ENCODE assay signal across 21 cellular contexts in genomic region chr11:120395778-120396177, GRCh38. TPM values are rescaled to one million over a fixed set of nuclear protein-coding genes. Genes with fewer than 3 reads are reported as not detected.
DNase-seq lines count a peak whose midpoint lies in the region; ATAC-seq, FAIRE-seq and TF ChIP-seq lines count a peak whose summit lies in the region.
"Had no signal": no experiment of that assay in that cellular context is flagged by ENCODE, and none has a peak within 500 bp of the region (broad histone marks: within the 10 kb centered on the region; RNA-seq: fewer than 3 reads in every experiment).

No MANE protein-coding gene starts in this region.

- WGBS in HepG2 (ENCODE audit: low lambda C conversion rate), result 93% methylated on average over 3 of the region's 3 CpGs
- 50% methylated on average over 3 of the region's 3 CpGs for WGBS in right lobe of liver (ENCODE audit: insufficient coverage, low coverage, low lambda C conversion rate, missing lambda C conversion rate)
- 86 to 99% (median 96%) methylated on average over 3 of the region's 3 CpGs for WGBS in psoas muscle, 3 donors
- 46% methylated on average over 3 of the region's 3 CpGs for WGBS in smooth muscle cell (ENCODE audit: low lambda C conversion rate)

- peaks cover 87% of the 10 kb centered on the region for H3K79me2 ChIP-seq in HepG2 (ENCODE audit: insufficient read depth, low read length)
- peaks cover 90% of the 10 kb centered on the region for H3K79me2 ChIP-seq in smooth muscle cell (ENCODE audit: low read depth)

- no peak overlapping the region for H3K9ac ChIP-seq in HepG2 (ENCODE audit: insufficient read depth, low read depth, low read length)
- no peak overlapping the region for H3K9ac ChIP-seq in smooth muscle cell (ENCODE audit: low read depth)
- H3K9ac ChIP-seq: BLaER1, GM23248 had no signal

- CTCF ChIA-PET in HepG2 (lab: Yijun Ruan, JAX; ENCODE audit: low intra/inter-chr PET ratio, low total read pairs), result no interaction called here

- H3K27me3 ChIP-seq in HepG2 (ENCODE audit: control insufficient read depth in 1 of 2, insufficient read depth in 2 of 2, low read length in 2 of 2), result no peaks in the 10 kb centered on the region
- H3K27me3 ChIP-seq in right lobe of liver, result no peaks in the 10 kb centered on the region
- no peaks in the 10 kb centered on the region for H3K27me3 ChIP-seq in psoas muscle (ENCODE audit: insufficient read depth in 3 of 3, low read length in 2 of 3)
- no peaks in the 10 kb centered on the region for H3K27me3 ChIP-seq in smooth muscle cell (ENCODE audit: low read depth)
- H3K27me3 ChIP-seq: BLaER1 had no signal

- TF ChIP-seq EP300 in HepG2 (IDR thresholded peaks at IDR 0.05; ENCODE audit: low read depth in 2 of 2, low read length in 2 of 2), result no peak
- TF ChIP-seq EP300 in HepG2 (CRISPR knock-in tag; IDR thresholded peaks at IDR 0.05; ENCODE audit: borderline replicate concordance), result no peak

- no peak for FAIRE-seq in HepG2 (lab: Jason Lieb, UNC)
- FAIRE-seq: A204.1, G401.6, GM19239, H1 had no signal

- peaks cover 21% of the 10 kb centered on the region for H3F3A ChIP-seq in smooth muscle cell (ENCODE audit: low read depth)

- intact Hi-C loops in HepG2 (cut with micrococcal nuclease; ENCODE audit: unreplicated experiment), result no loop called here
- intact Hi-C loops in right lobe of liver (cut with DNase I), result no loop called here
- intact Hi-C loops in psoas muscle (cut with DNase I), result no loop called here
- intact Hi-C loops in posterior cingulate gyrus (cut with DNase I), result no loop called here

- POLR2A ChIA-PET in HepG2 (lab: Yijun Ruan, JAX), result no interaction called here

- DNase-seq in HepG2 (ENCODE audit: low spot score) (no peak), right lobe of liver (no peak), psoas muscle (no peak), smooth muscle cell (lab: John Stamatoyannopoulos, UW; ENCODE audit: unreplicated experiment) (no peak), posterior cingulate gyrus (no peak), coronary artery (ENCODE audit: low spot score) (no peak)
- DNase-seq: Caco-2; CD4-positive, CD25-positive, alpha-beta regulatory T cell; CD8-positive, alpha-beta T cell; DMS153; DND-41; GM23248; H7; HCEC 1CT had no signal

- no peak overlapping the region for H2AFZ ChIP-seq in HepG2 (ENCODE audit: low read length)
- no peak overlapping the region for H2AFZ ChIP-seq in smooth muscle cell (ENCODE audit: low read depth)
- H2AFZ ChIP-seq: GM23248 had no signal

- TF ChIP-seq CTCF in HepG2 (CRISPR knock-in tag; IDR thresholded peaks at IDR 0.05) (no peak), right lobe of liver (IDR thresholded peaks at IDR 0.05) (no peak), psoas muscle (IDR thresholded peaks at IDR 0.05) (no peak), smooth muscle cell (IDR thresholded peaks at IDR 0.05; ENCODE audit: borderline replicate concordance, insufficient read depth, poor library complexity, severe bottlenecking) (no peak), coronary artery (IDR thresholded peaks at IDR 0.05) (no peak)

- H3K9me3 ChIP-seq in HepG2 (ENCODE audit: low read length) (no peaks in the 10 kb centered on the region), right lobe of liver (no peaks in the 10 kb centered on the region), psoas muscle (no peaks in the 10 kb centered on the region), smooth muscle cell (replicated peaks; ENCODE audit: low read depth) (no peaks in the 10 kb centered on the region)
- H3K9me3 ChIP-seq: Caco-2 had no signal

- no TSS peak for BruUV-seq in HepG2 (replicated peaks; lab: Mats Ljungman, UMichigan)

- ATAC-seq in HepG2 (no peak), right lobe of liver (no peak), psoas muscle (no peak)
- ATAC-seq: CD8-positive, alpha-beta T cell had no signal

- no peak overlapping the region for H3K4me3 ChIP-seq in HepG2 (replicated peaks in 1 of 3; ENCODE audit: insufficient read depth in 1 of 3, low read depth in 2 of 3, low read length in 3 of 3)
- H3K4me3 ChIP-seq in right lobe of liver, result no peak overlapping the region
- no peak overlapping the region for H3K4me3 ChIP-seq in psoas muscle
- no peak overlapping the region for H3K4me3 ChIP-seq in smooth muscle cell
- H3K4me3 ChIP-seq in coronary artery, result no peak overlapping the region
- H3K4me3 ChIP-seq: BLaER1, GM23248 had no signal

- in situ Hi-C loops in HepG2 (cut with HindIII; ENCODE audit: extremely low pct_ligation_motif_present, low pct_unique_long_range_greater_than_20kb), result no loop called here

- no peak for TF ChIP-seq POLR2A in HepG2 (IDR thresholded peaks at IDR 0.05; ENCODE audit: insufficient read depth in 1 of 2, low read depth in 2 of 2, low read length in 2 of 2)
- no peak for TF ChIP-seq POLR2A in right lobe of liver (IDR thresholded peaks at IDR 0.05)

- H3K36me3 ChIP-seq in HepG2 (replicated peaks in 1 of 2; ENCODE audit: control insufficient read depth in 1 of 2, insufficient read depth in 2 of 2, low read length in 2 of 2) (no peaks in the 10 kb centered on the region), right lobe of liver (no peaks in the 10 kb centered on the region), psoas muscle (ENCODE audit: insufficient read depth in 1 of 2, low read depth in 1 of 2) (no peaks in the 10 kb centered on the region), smooth muscle cell (ENCODE audit: low read depth) (no peaks in the 10 kb centered on the region)
- H3K36me3 ChIP-seq: BLaER1 had no signal

- H4K20me1 ChIP-seq in HepG2 (ENCODE audit: insufficient read depth, low read length) (no peaks in the 10 kb centered on the region), smooth muscle cell (ENCODE audit: low read depth) (peaks cover 4% of the 10 kb centered on the region)

- peaks cover 69% of the 10 kb centered on the region for H3K4me1 ChIP-seq in HepG2 (ENCODE audit: insufficient read depth, low read length)
- H3K4me1 ChIP-seq in right lobe of liver, result peaks cover 0 to 45% (median 19%) of the 10 kb centered on the region in 4 donors
- H3K4me1 ChIP-seq in psoas muscle, result peaks cover 64% of the 10 kb centered on the region
- H3K4me1 ChIP-seq in smooth muscle cell (ENCODE audit: low read depth), result peaks cover 54% of the 10 kb centered on the region

- H3K4me2 ChIP-seq in HepG2 (ENCODE audit: low read depth, low read length) (no peak overlapping the region), smooth muscle cell (peak overlapping the region; percentile 3)
- H3K4me2 ChIP-seq: BLaER1 had no signal

- H3K27ac ChIP-seq in HepG2 (ENCODE audit: extremely low read length, insufficient read depth, low read length) (no peak overlapping the region), right lobe of liver (no peak overlapping the region), psoas muscle (peak overlapping the region; percentile 61), smooth muscle cell (ENCODE audit: low read depth) (peak overlapping the region; percentile 97), coronary artery (no peak overlapping the region)
- H3K27ac ChIP-seq: 22Rv1, BLaER1, C4-2B, GM23248 had no signal

- no peak for TF ChIP-seq RAD21 in HepG2 (CRISPR knock-in tag; IDR thresholded peaks at IDR 0.05)

TF ChIP-seq in HepG2, 621 proteins besides CTCF, POLR2A, EP300 and RAD21:
- TF ChIP-seq ZNF605 (CRISPR knock-in tag; IDR thresholded peaks at IDR 0.05) (peak; percentile 66; the same call in 1 of the 2 replicates), ZNF704 (CRISPR knock-in tag; IDR thresholded peaks at IDR 0.05; ENCODE audit: borderline replicate concordance) (no peak)

RNA-seq across cellular contexts. Expression of gene ARHGEF12, which starts 59.6 kb away (rescaled TPM):
- 54.4 and 72.2 TPM in 2 replicates for total RNA-seq in HepG2 (2016; rRNA removed; fragmentation: Illumina TruSeq; extraction: Trizol)
- total RNA-seq in HepG2 (2016; cell fraction: cytosol; rRNA removed; fragmentation: Illumina TruSeq; extraction: Trizol; ENCODE audit: low read depth), result 23.8 and 24.8 TPM in 2 replicates
- 51.9 and 66.9 TPM in 2 replicates for total RNA-seq in HepG2 (2016; cell fraction: insoluble cytoplasmic fraction; rRNA removed; fragmentation: Illumina TruSeq; extraction: Trizol)
- total RNA-seq in HepG2 (2016; cell fraction: membrane; rRNA removed; fragmentation: Illumina TruSeq; extraction: Trizol), result 27.8 and 29.0 TPM in 2 replicates
- total RNA-seq in HepG2 (2016; cell fraction: nucleus; rRNA removed; fragmentation: Illumina TruSeq; extraction: Trizol), result 65.7 and 68.9 TPM in 2 replicates
- 16.2 and 17.9 TPM in 2 replicates for polyA plus RNA-seq in HepG2 (2011; rRNA removed)
- 10.1 and 15.9 TPM in 2 replicates for polyA plus RNA-seq in HepG2 (2011; cell fraction: cytosol; rRNA removed)
- 18.6 and 22.0 TPM in 2 replicates for polyA plus RNA-seq in HepG2 (2011; cell fraction: nucleus; rRNA removed)
- polyA plus RNA-seq in HepG2 (2012), result 30.2 and 31.4 TPM in 2 replicates
- polyA plus RNA-seq in HepG2 (2016; cell fraction: cytosol; fragmentation: Illumina TruSeq; extraction: Trizol; ENCODE audit: low read depth), result 0.95 and 1.2 TPM in 2 replicates
- 35.8 and 36.1 TPM in 2 replicates for polyA plus RNA-seq in HepG2 (2016; cell fraction: insoluble cytoplasmic fraction; fragmentation: Illumina TruSeq; extraction: Trizol; ENCODE audit: low read depth)
- polyA plus RNA-seq in HepG2 (2016; cell fraction: membrane; fragmentation: Illumina TruSeq; extraction: Trizol; ENCODE audit: low read depth), result 5.1 and 6.3 TPM in 2 replicates
- polyA plus RNA-seq in HepG2 (2016; cell fraction: nucleus; fragmentation: Illumina TruSeq; extraction: Trizol; ENCODE audit: insufficient read depth, low read depth), result 31.1 and 33.7 TPM in 2 replicates
- polyA minus RNA-seq in HepG2 (2011; rRNA and poly(A)+ RNA removed; ENCODE audit: low replicate concordance), result 46.5 and 46.8 TPM in 2 replicates
- 52.1 and 66.1 TPM in 2 replicates for polyA minus RNA-seq in HepG2 (2011; cell fraction: cytosol; rRNA and poly(A)+ RNA removed)
- 151 and 164 TPM in 2 replicates for polyA minus RNA-seq in HepG2 (2011; cell fraction: nucleus; rRNA and poly(A)+ RNA removed)
- total RNA-seq in right lobe of liver, result 100 to 1,000 TPM in 3 of 6 experiments, 10 to 100 TPM in 3; 75.1 to 113 (median 94.0) TPM
- 100 to 1,000 TPM in 1 of 4 donors, 10 to 100 TPM in 3; 45.6 to 102 (median 76.1) TPM for total RNA-seq in psoas muscle
- 10 to 100 TPM; 14.8 to 40.0 (median 15.7) TPM for polyA plus RNA-seq in psoas muscle
- 89.4 and 108 TPM in 2 replicates for total RNA-seq in smooth muscle cell
- 24.6 and 29.2 TPM in 2 replicates for polyA plus RNA-seq in smooth muscle cell

Comparison
In these comparisons a context has a peak if more than half of its experiments do, and no peak if none do; other contexts are left out.
1. H3K27ac ChIP-seq: peak in psoas muscle (single experiment) and smooth muscle cell (single experiment); none in HepG2 (single experiment), right lobe of liver (0 of 3) and coronary artery (0 of 2).